ENCODE assay signal across 15 cellular contexts in genomic region chr13:43802511-43802910, GRCh38. TPM values are rescaled to one million over a fixed set of nuclear protein-coding genes. Genes with fewer than 3 reads are reported as not detected.
DNase-seq lines count a peak whose midpoint lies in the region; ATAC-seq and TF ChIP-seq lines count a peak whose summit lies in the region.
"Had no signal": no experiment of that assay in that cellular context is flagged by ENCODE, and none has a peak within 500 bp of the region (broad histone marks: within the 10 kb centered on the region; RNA-seq: fewer than 3 reads in every experiment).

No MANE protein-coding gene starts in this region.

- H3K27me3 ChIP-seq in foreskin keratinocyte (no peaks in the 10 kb centered on the region), H7 (ENCODE audit: control insufficient read depth, insufficient read depth, low read length) (no peaks in the 10 kb centered on the region), GM23248 (replicated peaks; ENCODE audit: insufficient read depth) (no peaks in the 10 kb centered on the region; the same call in 1 of the 2 replicates)

- no peak overlapping the region for H3K9ac ChIP-seq in GM23248
- H3K9ac ChIP-seq: SK-N-SH had no signal

- no peak overlapping the region for H3K4me2 ChIP-seq in GM23248 (ENCODE audit: unreplicated experiment)
- H3K4me2 ChIP-seq: SK-N-SH had no signal

- ATAC-seq in foreskin keratinocyte = no peak

- peaks cover 10% of the 10 kb centered on the region for H3F3A ChIP-seq in GM23248 (ENCODE audit: insufficient read depth)

- H2AFZ ChIP-seq in GM23248 = no peak overlapping the region

- CTCF ChIA-PET in RWPE1 (lab: Yijun Ruan, JAX) = interaction anchor here (0.8 kb wide), 1 partner anchor 11 kb away, joined by 3 read pairs; no protein-coding TSS in a partner anchor

- TF ChIP-seq CTCF in RWPE1 (conservative IDR thresholded peaks at IDR 0.05; ENCODE audit: low read depth) = no peak
- TF ChIP-seq CTCF in foreskin keratinocyte (conservative IDR thresholded peaks at IDR 0.05) = no peak

- H3K79me2 ChIP-seq in GM23248 (ENCODE audit: insufficient read depth) = no peaks in the 10 kb centered on the region

- H3K4me3 ChIP-seq in H7 (ENCODE audit: insufficient read depth, low read depth, low read length) = no peak overlapping the region
- H3K4me3 ChIP-seq in GM23248 = no peak overlapping the region

- H4K20me1 ChIP-seq in GM23248 (ENCODE audit: insufficient read depth) = no peaks in the 10 kb centered on the region

- POLR2A ChIA-PET in RWPE1 (lab: Yijun Ruan, JAX; ENCODE audit: low non-redundant PET) = no interaction called here

- no peaks in the 10 kb centered on the region for H3K9me2 ChIP-seq in GM23248 (ENCODE audit: insufficient read depth)
- H3K9me2 ChIP-seq: SK-N-SH had no signal

- H3K4me1 ChIP-seq in foreskin keratinocyte (peaks cover 24% of the 10 kb centered on the region), GM23248 (ENCODE audit: insufficient read depth) (peaks cover 10% of the 10 kb centered on the region; the same call in 1 of the 2 replicates)

- DNase-seq in DMS53 (lab: John Stamatoyannopoulos, UW) = peak; percentile 55
- DNase-seq in NCI-H146 (lab: John Stamatoyannopoulos, UW) = peak; percentile 64
- DNase-seq in RWPE1 (ENCODE audit: low spot score) = peak; percentile 26
- peak in 1 of 2 donors; percentile 15 for DNase-seq in foreskin keratinocyte
- DNase-seq in activated T-cell treated with anti-CD3 and anti-CD28 coated beads, Interleukin-2, amount 50 U/mL, for 48 hours = no peak
- no peak for DNase-seq in H7
- no peak for DNase-seq in GM23248
- DNase-seq: CD4-positive, CD25-positive, alpha-beta regulatory T cell; GDM1; Karpas-422; NCI-H2029 treated with DMSO at 0.1 percent for 48 hours; NCI-H2171 treated with DMSO at 0.1 percent for 48 hours; NCI-H524 treated with DMSO at 0.1 percent for 48 hours; SIG-M5; SK-N-SH had no signal

- H3K36me3 ChIP-seq in H7 (replicated peaks; ENCODE audit: control insufficient read depth, insufficient read depth, low read length) (no peaks in the 10 kb centered on the region), GM23248 (ENCODE audit: low read depth) (no peaks in the 10 kb centered on the region)

- no peak overlapping the region for H3K27ac ChIP-seq in RWPE1
- peak overlapping the region; percentile 12 for H3K27ac ChIP-seq in foreskin keratinocyte
- H3K27ac ChIP-seq in GM23248 = no peak overlapping the region

- no peaks in the 10 kb centered on the region for H3K9me3 ChIP-seq in GM23248 (ENCODE audit: low read depth)
- H3K9me3 ChIP-seq: SK-N-SH had no signal

- in situ Hi-C loops in GM23248 (cut with MboI) = no loop called here

RNA-seq across cellular contexts. Expression of gene ENOX1, which starts 15.7 kb away (rescaled TPM):
- 0.92 and 1.5 TPM in 2 replicates for total RNA-seq in foreskin keratinocyte
- polyA plus RNA-seq in foreskin keratinocyte = 0.55 and 0.66 TPM in 2 replicates
- 0.04 and 0.07 TPM in 2 replicates for total RNA-seq in H7 (2014; rRNA removed; shearing (Covaris generic))
- 1.8 and 2.7 TPM in 2 replicates for total RNA-seq in GM23248 (2014; rRNA removed; shearing (Covaris generic))
- polyA plus RNA-seq in GM23248 (2016; fragmentation: Nextera tagmentation; extraction: Ambion mirVana) = 2.4 and 3.2 TPM in 2 replicates
- total RNA-seq: CD4-positive, CD25-positive, alpha-beta regulatory T cell had no signal

Comparison
In these comparisons a context has a peak if more than half of its experiments do, and no peak if none do; other contexts are left out.
1. DNase-seq: peak in DMS53 (single experiment), NCI-H146 (single experiment) and RWPE1 (single experiment); none in activated T-cell treated with anti-CD3 and anti-CD28 coated beads, Interleukin-2, amount 50 U/mL, for 48 hours (0 of 2), H7 (single experiment) and GM23248 (single experiment).